In the genomic region with DNA sequence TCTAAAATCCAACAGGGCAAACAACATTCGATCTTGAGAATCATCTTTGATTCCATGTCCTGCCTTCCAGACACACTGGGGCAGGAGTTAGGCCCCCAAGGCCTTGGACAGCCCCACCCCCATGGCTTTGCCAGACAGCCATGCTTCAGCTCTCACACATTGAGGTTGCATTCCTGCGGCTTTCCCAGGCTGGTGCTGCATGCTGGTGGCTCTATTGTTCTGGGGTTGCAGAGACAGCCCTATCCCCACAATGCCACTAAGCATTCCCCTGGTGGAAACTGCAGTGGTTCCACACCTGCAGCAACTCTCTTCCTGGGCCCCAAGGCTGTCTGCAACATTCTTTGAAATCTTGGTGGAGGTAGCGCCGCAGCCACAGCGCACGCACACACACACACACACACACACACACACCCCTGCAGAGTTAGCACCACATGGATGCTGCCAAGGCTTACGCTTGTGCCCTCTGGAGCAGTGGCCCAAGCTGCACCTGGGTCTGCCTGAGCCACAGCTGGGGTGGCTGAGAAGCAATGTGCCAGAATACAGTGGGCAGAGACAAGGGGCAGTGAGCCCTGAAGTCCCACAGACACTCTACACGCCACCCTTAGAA, we compare ENCODE assay signal across 1 cellular context.
TF ChIP-seq lines count a peak whose summit lies in the region.

No MANE protein-coding gene starts in this region.

TF ChIP-seq in HEK293, 187 proteins besides CTCF, POLR2A, EP300 and RAD21 (continued from another document):
- TF ChIP-seq, protein P1, sequence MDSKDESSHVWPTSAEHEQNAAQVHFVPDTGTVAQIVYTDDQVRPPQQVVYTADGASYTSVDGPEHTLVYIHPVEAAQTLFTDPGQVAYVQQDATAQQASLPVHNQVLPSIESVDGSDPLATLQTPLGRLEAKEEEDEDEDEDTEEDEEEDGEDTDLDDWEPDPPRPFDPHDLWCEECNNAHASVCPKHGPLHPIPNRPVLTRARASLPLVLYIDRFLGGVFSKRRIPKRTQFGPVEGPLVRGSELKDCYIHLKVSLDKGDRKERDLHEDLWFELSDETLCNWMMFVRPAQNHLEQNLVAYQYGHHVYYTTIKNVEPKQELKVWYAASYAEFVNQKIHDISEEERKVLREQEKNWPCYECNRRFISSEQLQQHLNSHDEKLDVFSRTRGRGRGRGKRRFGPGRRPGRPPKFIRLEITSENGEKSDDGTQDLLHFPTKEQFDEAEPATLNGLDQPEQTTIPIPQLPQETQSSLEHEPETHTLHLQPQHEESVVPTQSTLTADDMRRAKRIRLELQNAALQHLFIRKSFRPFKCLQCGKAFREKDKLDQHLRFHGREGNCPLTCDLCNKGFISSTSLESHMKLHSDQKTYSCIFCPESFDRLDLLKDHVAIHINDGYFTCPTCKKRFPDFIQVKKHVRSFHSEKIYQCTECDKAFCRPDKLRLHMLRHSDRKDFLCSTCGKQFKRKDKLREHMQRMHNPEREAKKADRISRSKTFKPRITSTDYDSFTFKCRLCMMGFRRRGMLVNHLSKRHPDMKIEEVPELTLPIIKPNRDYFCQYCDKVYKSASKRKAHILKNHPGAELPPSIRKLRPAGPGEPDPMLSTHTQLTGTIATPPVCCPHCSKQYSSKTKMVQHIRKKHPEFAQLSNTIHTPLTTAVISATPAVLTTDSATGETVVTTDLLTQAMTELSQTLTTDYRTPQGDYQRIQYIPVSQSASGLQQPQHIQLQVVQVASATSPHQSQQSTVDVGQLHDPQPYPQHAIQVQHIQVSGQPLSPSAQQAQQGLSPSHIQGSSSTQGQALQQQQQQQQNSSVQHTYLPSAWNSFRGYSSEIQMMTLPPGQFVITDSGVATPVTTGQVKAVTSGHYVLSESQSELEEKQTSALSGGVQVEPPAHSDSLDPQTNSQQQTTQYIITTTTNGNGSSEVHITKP (tag by site-specific recombination; IDR thresholded peaks at IDR 0.05): peak; percentile 54
- TF ChIP-seq ZNF341 (tag by site-specific recombination; IDR thresholded peaks at IDR 0.05; ENCODE audit: low read depth) (no peak), ZNF416 (tag by site-specific recombination; IDR thresholded peaks at IDR 0.05) (no peak)
TF ChIP-seq in HEK293: peak in this region for 1.
